ENCODE assay signal across 1 cellular context in the genomic region with DNA sequence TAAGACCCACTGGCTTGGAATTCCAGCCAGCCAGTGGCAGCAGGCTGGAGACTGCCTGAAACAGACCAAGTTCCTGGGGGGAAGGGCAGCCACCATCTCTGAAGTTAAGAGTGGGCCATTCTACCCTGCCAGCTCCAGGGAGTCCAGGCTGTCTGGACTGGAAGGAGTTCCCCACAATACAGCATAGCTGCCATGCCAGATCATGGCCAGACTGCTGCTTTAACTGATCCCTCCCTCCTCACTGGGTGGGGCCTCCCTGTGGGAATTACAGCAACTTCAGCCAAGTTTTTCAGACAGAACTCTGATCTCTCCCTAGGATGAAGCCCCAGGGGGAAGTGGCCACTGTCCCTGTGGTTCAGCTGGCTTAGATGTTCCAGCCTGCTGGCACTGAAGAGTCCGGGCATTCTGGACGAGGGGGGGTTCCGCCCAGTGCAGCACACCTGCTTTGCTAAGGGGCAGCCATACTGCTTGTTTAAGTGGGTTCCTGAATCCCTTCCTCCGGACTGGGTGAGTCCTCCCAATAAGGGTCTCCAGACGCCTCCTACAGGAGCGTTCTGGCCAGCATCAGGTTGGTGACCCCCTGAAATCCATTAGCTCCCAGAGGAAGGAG.
TF ChIP-seq lines count a peak whose summit lies in the region.

No MANE protein-coding gene starts in this region.

TF ChIP-seq in H1, 55 proteins besides CTCF, POLR2A, EP300 and RAD21:
- no peak for TF ChIP-seq BACH1 (IDR thresholded peaks at IDR 0.05; ENCODE audit: low read length)
- no peak for TF ChIP-seq KDM5A (IDR thresholded peaks at IDR 0.05; ENCODE audit: low read length)
- TF ChIP-seq YY1 (IDR thresholded peaks at IDR 0.05; ENCODE audit: low read depth, low read length), result no peak
- no peak for TF ChIP-seq EZH2 (IDR thresholded peaks at IDR 0.05; ENCODE audit: low read depth, low read length, severe bottlenecking)
- TF ChIP-seq RBBP5 (IDR thresholded peaks at IDR 0.05; ENCODE audit: borderline replicate concordance, low read depth, low read length), result no peak
- TF ChIP-seq ATF3 (IDR thresholded peaks at IDR 0.05; ENCODE audit: insufficient read depth, low read depth, low read length), result no peak
- no peak for TF ChIP-seq RXRA (IDR thresholded peaks at IDR 0.05; ENCODE audit: insufficient read depth, low read depth, low read length)
- no peak for TF ChIP-seq FOSL1 (IDR thresholded peaks at IDR 0.05; ENCODE audit: insufficient read depth, low read depth, low read length)
- no peak for TF ChIP-seq MAFK (IDR thresholded peaks at IDR 0.05; ENCODE audit: low read depth, low read length)
- no peak for TF ChIP-seq EGR1 (IDR thresholded peaks at IDR 0.05; ENCODE audit: borderline replicate concordance, low read depth, low read length)
